ENCODE assay signal across 35 cellular contexts in the genomic region with DNA sequence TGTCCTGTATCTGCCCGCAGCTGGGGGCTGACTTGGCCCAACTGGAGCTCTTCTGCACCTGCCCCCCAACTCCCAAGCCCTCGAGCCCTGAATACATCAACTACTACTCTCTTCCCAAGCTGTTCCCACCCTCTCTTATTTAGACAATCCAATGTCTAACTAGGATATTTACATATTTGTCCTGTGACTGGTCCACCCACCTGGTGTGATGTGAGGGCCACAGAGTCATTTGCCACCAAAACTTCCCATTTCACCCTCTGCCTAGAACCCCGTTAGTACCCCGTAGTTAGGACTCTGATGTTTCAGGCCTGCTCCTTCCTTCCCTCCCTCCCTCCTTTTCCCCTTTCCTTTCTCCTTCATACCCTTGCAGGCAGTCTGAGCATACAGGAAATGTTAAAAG. TPM values are rescaled to one million over a fixed set of nuclear protein-coding genes. Genes with fewer than 3 reads are reported as not detected.
"Had no signal": no experiment of that assay in that cellular context is flagged by ENCODE, and none has a peak within 500 bp of the region (broad histone marks: within the 10 kb centered on the region; RNA-seq: fewer than 3 reads in every experiment).

No MANE protein-coding gene starts in this region.

- H3K4me3 ChIP-seq: coronary artery, dorsolateral prefrontal cortex, gastroesophageal sphincter, ovary, prostate gland, smooth muscle cell, stomach, thyroid gland, upper lobe of left lung had no signal

- H3K27me3 ChIP-seq: ovary, thyroid gland had no signal

- DNase-seq: activated CD4-positive, alpha-beta memory T cell treated with anti-CD3 and anti-CD28 coated beads for 36 hours; activated CD4-positive, alpha-beta T cell treated with anti-CD3 and anti-CD28 coated beads for 4 hours; activated CD8-positive, alpha-beta memory T cell treated with anti-CD3 and anti-CD28 coated beads, Interleukin-2, amount 50 U/mL, for 4 hours; activated naive CD4-positive, alpha-beta T cell; activated T-cell treated with anti-CD3 and anti-CD28 coated beads, Interleukin-2, amount 50 U/mL, for 1 hour; dorsolateral prefrontal cortex; effector memory CD4-positive, alpha-beta T cell; head of caudate nucleus; immature natural killer cell; kidney; left colon; naive B cell; ovary; stimulated activated CD4-positive, alpha-beta T cell treated with anti-CD3 and anti-CD28 coated beads, Interleukin-1b, Interleukin-23, amount 100 ng/mL, for 48 hours; stimulated activated CD4-positive, alpha-beta T cell treated with anti-CD3 and anti-CD28 coated beads, Interleukin-4, amount 100 ng/mL, for 4 hours; stimulated activated CD8-positive, alpha-beta memory T cell treated with anti-CD3 and anti-CD28 coated beads, Interleukin-4, amount 100 ng/mL, for 48 hours; stimulated activated naive B cell treated with anti-CD40 and anti-IgM and Interleukin-4, amounts not matched to agents 10 μg/mL and 1 μg/mL and 100 μg/mL, for 72 hours; stomach; T-cell; thyroid gland; upper lobe of left lung had no signal

- H3K36me3 ChIP-seq: ovary, prostate gland, thyroid gland had no signal

- H3K9me3 Mint-ChIP-seq: activated CD4-positive, alpha-beta memory T cell treated with anti-CD3 and anti-CD28 coated beads for 36 hours; activated naive CD4-positive, alpha-beta T cell treated with anti-CD3 and anti-CD28 coated beads, Interleukin-2, amount 50 U/mL, for 72 hours; immature natural killer cell; mesothelial cell of epicardium; naive B cell; nephron progenitor cell; stimulated activated naive B cell treated with anti-CD40 and anti-IgM and Interleukin-4, amounts not matched to agents 10 μg/mL and 1 μg/mL and 100 μg/mL, for 72 hours; T-cell; T-helper 2 cell treated with Interferon-gamma antibody and Interleukin-4, amounts not matched to agents 5 μg/mL and 100 μg/mL, for 36 hours had no signal

- H3K36me3 Mint-ChIP-seq: mesothelial cell of epicardium had no signal

- ATAC-seq: activated naive CD4-positive, alpha-beta T cell treated with anti-CD3 and anti-CD28 coated beads, Interleukin-2, amount 50 U/mL, for 72 hours; gastroesophageal sphincter; sciatic nerve; T-cell had no signal

- H3K4me1 Mint-ChIP-seq: immature natural killer cell, mesothelial cell of epicardium had no signal

- H3K4me2 ChIP-seq: smooth muscle cell had no signal

- H3K27ac ChIP-seq: coronary artery, gastroesophageal sphincter, neutrophil, ovary, prostate gland, thyroid gland, upper lobe of left lung had no signal

- H3K9me3 ChIP-seq: gastroesophageal sphincter, neutrophil, ovary, prostate gland, stomach, thyroid gland, upper lobe of left lung had no signal

- H3K4me3 Mint-ChIP-seq: activated CD4-positive, alpha-beta memory T cell treated with anti-CD3 and anti-CD28 coated beads for 36 hours; immature natural killer cell; mesothelial cell of epicardium; nephron progenitor cell; stimulated activated naive B cell treated with anti-CD40 and anti-IgM and Interleukin-4, amounts not matched to agents 10 μg/mL and 1 μg/mL and 100 μg/mL, for 72 hours; T-cell; T-helper 2 cell treated with Interferon-gamma antibody and Interleukin-4, amounts not matched to agents 5 μg/mL and 100 μg/mL, for 36 hours had no signal

- H3K27ac Mint-ChIP-seq: activated CD4-positive, alpha-beta memory T cell treated with anti-CD3 and anti-CD28 coated beads for 36 hours; mesothelial cell of epicardium; nephron progenitor cell; T-cell; T-helper 2 cell treated with Interferon-gamma antibody and Interleukin-4, amounts not matched to agents 5 μg/mL and 100 μg/mL, for 36 hours had no signal

- H3K4me1 ChIP-seq: gastroesophageal sphincter, prostate gland, thyroid gland, upper lobe of left lung had no signal

RNA-seq across cellular contexts. Expression of a gene that starts 6.4 kb away (rescaled TPM):
- total RNA-seq: activated CD4-positive, alpha-beta memory T cell treated with anti-CD3 and anti-CD28 coated beads for 36 hours; activated CD8-positive, alpha-beta memory T cell treated with anti-CD3 and anti-CD28 coated beads for 36 hours; fibroblast of lung; fibroblast of villous mesenchyme; gastroesophageal sphincter; kidney; liver; mesothelial cell of epicardium; ovary; sciatic nerve; thyroid gland; upper lobe of left lung had no signal

RNA-seq across cellular contexts. Expression of a gene that starts 20.2 kb away (rescaled TPM):
- total RNA-seq: activated CD4-positive, alpha-beta memory T cell treated with anti-CD3 and anti-CD28 coated beads for 36 hours; fibroblast of lung; fibroblast of villous mesenchyme; kidney; ovary; sciatic nerve; smooth muscle cell had no signal
